ENCODE assay signal across 25 cellular contexts in genomic region chr1:98088361-98088760, GRCh38.
"Had no signal": no experiment of that assay in that cellular context is flagged by ENCODE, and none has a peak within 500 bp of the region (broad histone marks: within the 10 kb centered on the region; RNA-seq: fewer than 3 reads in every experiment).

No MANE protein-coding gene starts in this region.

- FAIRE-seq: keratinocyte, pancreas had no signal

- H3K27me3 ChIP-seq: colonic mucosa, gastroesophageal sphincter, neural progenitor cell, pancreas, suprapubic skin, thyroid gland, upper lobe of left lung, uterus had no signal

- H3K9me3 ChIP-seq: colonic mucosa, gastroesophageal sphincter, left ventricle myocardium inferior, lower lobe of right lung, pancreas, suprapubic skin, thyroid gland, upper lobe of left lung, uterus had no signal

- H3K4me3 ChIP-seq: colonic mucosa, gastroesophageal sphincter, left ventricle myocardium inferior, lower lobe of right lung, neural progenitor cell, pancreas, suprapubic skin, thyroid gland, upper lobe of left lung, uterus had no signal

- H2AFZ ChIP-seq: neural progenitor cell had no signal

- H3K4me1 ChIP-seq: colonic mucosa, gastroesophageal sphincter, left ventricle myocardium inferior, lower lobe of right lung, pancreas, suprapubic skin, thyroid gland, upper lobe of left lung, uterus had no signal

- H3K4me2 ChIP-seq: neural progenitor cell had no signal

- ATAC-seq: gastroesophageal sphincter; left cardiac atrium; lower lobe of right lung; natural killer cell treated with Interleukin-12 subunit alpha and Interleukin-12 subunit beta and Interleukin-15 and Interleukin-18, amount 100 ng/mL, for 72 hours; pancreas; right cardiac atrium; stimulated activated effector memory CD8-positive, alpha-beta T cell treated with anti-CD3 and anti-CD28 coated beads, Interleukin-12 subunit alpha, Interleukin-12 subunit beta, amount 100 ng/mL, for 72 hours; stimulated activated naive CD8-positive, alpha-beta T cell treated with anti-CD3 and anti-CD28 coated beads, Interleukin-15, Interleukin-2, amounts not matched to agents 100 U/mL and 50 U/mL, for 24 hours had no signal

- H3K9ac ChIP-seq: neural progenitor cell had no signal

- H3K36me3 ChIP-seq: colonic mucosa, gastroesophageal sphincter, left ventricle myocardium inferior, lower lobe of right lung, neural progenitor cell, pancreas, suprapubic skin, thyroid gland, upper lobe of left lung, uterus had no signal

- DNase-seq: colonic mucosa; dermis blood vessel endothelial cell; endodermal cell; glutamatergic neuron; immature natural killer cell; left cardiac atrium; left ventricle myocardium inferior; lower lobe of right lung; mesenchymal stem cell; midbrain; nucleus accumbens; pancreas; right cardiac atrium; stimulated activated CD4-positive, alpha-beta T cell treated with anti-CD3 and anti-CD28 coated beads, Interleukin-4, amount 100 ng/mL, for 1 hour; stimulated activated CD8-positive, alpha-beta memory T cell treated with anti-CD3 and anti-CD28 coated beads, Interleukin-4, amount 100 ng/mL, for 48 hours; stimulated activated naive CD8-positive, alpha-beta T cell treated with anti-CD3 and anti-CD28 coated beads, Interleukin-15, Interleukin-2, amounts not matched to agents 100 U/mL and 50 U/mL, for 24 hours; thyroid gland; upper lobe of left lung; uterus had no signal

- H3K27ac ChIP-seq: colonic mucosa, gastroesophageal sphincter, left ventricle myocardium inferior, lower lobe of right lung, neural progenitor cell, pancreas, suprapubic skin, thyroid gland, upper lobe of left lung, uterus had no signal
